29 cellular contexts compared by ENCODE assay signal in the genomic region with DNA sequence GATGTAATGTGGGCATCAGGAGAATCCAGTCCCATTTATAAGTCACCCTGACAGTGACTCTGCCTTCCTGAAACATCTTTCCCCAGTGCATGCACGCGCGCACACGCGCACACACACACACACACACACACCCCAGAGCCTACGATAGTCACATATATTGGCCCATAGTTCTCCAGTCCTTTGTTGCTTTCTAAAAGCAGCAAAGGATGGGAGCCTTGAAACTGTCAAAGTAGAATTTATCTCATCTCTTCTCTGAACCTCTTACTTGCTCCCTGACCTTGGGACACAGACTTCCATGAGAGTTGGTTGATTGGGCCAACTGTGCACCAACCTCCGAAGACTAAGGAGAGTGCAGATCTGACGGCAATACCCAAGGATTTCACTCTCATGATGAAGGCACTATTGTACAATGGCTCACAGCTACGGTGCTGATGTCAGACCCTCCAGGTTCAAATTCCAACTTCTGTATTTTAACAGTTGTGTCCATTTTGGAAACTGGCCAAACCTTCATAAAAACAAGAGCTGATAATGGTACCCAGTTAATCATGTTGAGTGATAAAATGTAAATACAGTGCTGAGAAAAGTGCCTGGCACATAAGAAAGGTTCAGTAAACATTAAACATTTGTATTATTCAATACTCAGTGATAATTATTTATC. TPM values are rescaled to one million over a fixed set of nuclear protein-coding genes. Genes with fewer than 3 reads are reported as not detected.
A peak's percentile ranks its signal among the peaks of the same experiment; 100 is the strongest.
DNase-seq lines count a peak whose midpoint lies in the region; ATAC-seq, FAIRE-seq and TF ChIP-seq lines count a peak whose summit lies in the region.
"Had no signal": no experiment of that assay in that cellular context is flagged by ENCODE, and none has a peak within 500 bp of the region (broad histone marks: within the 10 kb centered on the region; RNA-seq: fewer than 3 reads in every experiment).

No MANE protein-coding gene starts in this region.

- CTCF ChIA-PET in HepG2 (lab: Yijun Ruan, JAX; ENCODE audit: low intra/inter-chr PET ratio, low total read pairs), result no interaction called here

- H3K4me3 ChIP-seq in HepG2 (replicated peaks in 1 of 3; ENCODE audit: insufficient read depth in 1 of 3, low read depth in 2 of 3, low read length in 3 of 3) (no peak overlapping the region), right lobe of liver (no peak overlapping the region), lower lobe of right lung (no peak overlapping the region), spleen (no peak overlapping the region)
- H3K4me3 ChIP-seq: GM23338, mucosa of descending colon, suprapubic skin had no signal

- H3K27me3 ChIP-seq in HepG2 (ENCODE audit: control insufficient read depth in 1 of 2, insufficient read depth in 2 of 2, low read length in 2 of 2) (no peaks in the 10 kb centered on the region), right lobe of liver (no peaks in the 10 kb centered on the region), lower lobe of right lung (ENCODE audit: low read depth) (no peaks in the 10 kb centered on the region), spleen (replicated peaks in 1 of 7) (peaks cover 0 to 7% (median 0%) of the 10 kb centered on the region in 7 donors)
- H3K27me3 ChIP-seq: suprapubic skin had no signal

- ATAC-seq in HepG2 (no peak), right lobe of liver (no peak), lower lobe of right lung (no peak)
- ATAC-seq: activated naive CD4-positive, alpha-beta T cell treated with anti-CD3 and anti-CD28 coated beads, Interleukin-2, amount 50 U/mL, for 72 hours; activated T-cell treated with anti-CD3 and anti-CD28 coated beads, Interleukin-2, amount 50 U/mL, for 72 hours; GM23338; mucosa of descending colon; Right ventricle myocardium inferior had no signal

- DNase-seq in HepG2 (ENCODE audit: low spot score) (peak; percentile 19), right lobe of liver (no peak), NCI-H2081 treated with DMSO at 0.1 percent for 48 hours (lab: John Stamatoyannopoulos, UW) (peak; percentile 68), amniotic epithelial cell (ENCODE audit: low read depth) (peak; percentile 11), lower lobe of right lung (no peak), DMS79 (lab: John Stamatoyannopoulos, UW) (no peak), NCI-H1694 treated with DMSO at 0.1 percent for 48 hours (lab: John Stamatoyannopoulos, UW) (no peak), spleen (no peak)
- DNase-seq: activated T-cell treated with anti-CD3 and anti-CD28 coated beads, Interleukin-2, amount 50 U/mL, for 72 hours; Caco-2; hypothalamus; islet precursor cell; mucosa of descending colon; NCI-H187 treated with DMSO at 0.1 percent for 48 hours; NCI-H526; posterior cingulate gyrus; stimulated activated CD4-positive, alpha-beta T cell treated with anti-CD3 and anti-CD28 coated beads, Interleukin-1b, Interleukin-23, amount 100 ng/mL, for 48 hours had no signal

- whole genome bisulfite sequencing in HepG2 (ENCODE audit: low lambda C conversion rate), result 62% methylated on average over 9 of the region's 9 CpGs
- WGBS in right lobe of liver (ENCODE audit: insufficient coverage, low coverage, low lambda C conversion rate, missing lambda C conversion rate), result 65% methylated on average over 4 of the region's 9 CpGs
- WGBS in spleen, 5 donors, result 80 to 90% (median 87%) methylated on average over 9 of the region's 9 CpGs

- H3K4me2 ChIP-seq in HepG2 (ENCODE audit: low read depth, low read length), result no peak overlapping the region
- H3K4me2 ChIP-seq: GM23338 had no signal

- H3K36me3 ChIP-seq in HepG2 (replicated peaks in 1 of 2; ENCODE audit: control insufficient read depth in 1 of 2, insufficient read depth in 2 of 2, low read length in 2 of 2) (no peaks in the 10 kb centered on the region), right lobe of liver (no peaks in the 10 kb centered on the region), lower lobe of right lung (no peaks in the 10 kb centered on the region), spleen (no peaks in the 10 kb centered on the region)
- H3K36me3 ChIP-seq: suprapubic skin had no signal

- in situ Hi-C loops in HepG2 (cut with HindIII; ENCODE audit: extremely low pct_ligation_motif_present, low pct_unique_long_range_greater_than_20kb), result no loop called here

- H3K27ac ChIP-seq in HepG2 (ENCODE audit: extremely low read length, insufficient read depth, low read length) (no peak overlapping the region), right lobe of liver (no peak overlapping the region), lower lobe of right lung (no peak overlapping the region), spleen (no peak overlapping the region)
- H3K27ac ChIP-seq: suprapubic skin had no signal

- H4K20me1 ChIP-seq in HepG2 (ENCODE audit: insufficient read depth, low read length), result no peaks in the 10 kb centered on the region

- intact Hi-C loops in HepG2 (cut with micrococcal nuclease; ENCODE audit: unreplicated experiment), result no loop called here
- intact Hi-C loops in right lobe of liver (cut with DNase I), result no loop called here
- intact Hi-C loops in lower lobe of right lung (cut with DNase I), result no loop called here
- intact Hi-C loops in spleen (cut with DNase I; ENCODE audit: low total_unique reads), result no loop called here

- TF ChIP-seq RAD21 in HepG2 (CRISPR knock-in tag; IDR thresholded peaks at IDR 0.05), result no peak

- H3K9ac ChIP-seq in HepG2 (ENCODE audit: insufficient read depth, low read depth, low read length), result no peak overlapping the region

- FAIRE-seq in HepG2 (lab: Jason Lieb, UNC), result no peak
- FAIRE-seq: frontal cortex, urothelium cell line had no signal

- no peaks in the 10 kb centered on the region for H3K79me2 ChIP-seq in HepG2 (ENCODE audit: insufficient read depth, low read length)

- H2AFZ ChIP-seq in HepG2 (ENCODE audit: low read length), result no peak overlapping the region
- H2AFZ ChIP-seq: GM23338 had no signal

- H3K9me3 ChIP-seq in HepG2 (ENCODE audit: low read length), result no peaks in the 10 kb centered on the region
- no peaks in the 10 kb centered on the region for H3K9me3 ChIP-seq in right lobe of liver
- no peaks in the 10 kb centered on the region for H3K9me3 ChIP-seq in lower lobe of right lung
- H3K9me3 ChIP-seq in spleen, result no peaks in the 10 kb centered on the region
- H3K9me3 ChIP-seq: Caco-2, mucosa of descending colon, suprapubic skin had no signal

- TF ChIP-seq POLR2A in HepG2 (IDR thresholded peaks at IDR 0.05; ENCODE audit: insufficient read depth in 1 of 2, low read depth in 2 of 2, low read length in 2 of 2) (no peak), right lobe of liver (IDR thresholded peaks at IDR 0.05) (no peak), spleen (IDR thresholded peaks at IDR 0.05) (no peak)

- H3K4me1 ChIP-seq in HepG2 (ENCODE audit: insufficient read depth, low read length), result no peaks in the 10 kb centered on the region
- no peaks in the 10 kb centered on the region for H3K4me1 ChIP-seq in right lobe of liver
- H3K4me1 ChIP-seq in lower lobe of right lung, result no peaks in the 10 kb centered on the region
- no peaks in the 10 kb centered on the region for H3K4me1 ChIP-seq in spleen
- H3K4me1 ChIP-seq: Caco-2, suprapubic skin had no signal

- TF ChIP-seq CTCF in HepG2 (CRISPR knock-in tag; IDR thresholded peaks at IDR 0.05) (no peak), right lobe of liver (IDR thresholded peaks at IDR 0.05) (no peak), lower lobe of right lung (IDR thresholded peaks at IDR 0.05) (no peak), spleen (IDR thresholded peaks at IDR 0.05 in 8 of 11, conservative IDR thresholded peaks at IDR 0.05 in 3 of 11) (no peak)

- no peak for TF ChIP-seq EP300 in HepG2 (IDR thresholded peaks at IDR 0.05; ENCODE audit: low read depth in 2 of 2, low read length in 2 of 2)
- no peak for TF ChIP-seq EP300 in HepG2 (CRISPR knock-in tag; IDR thresholded peaks at IDR 0.05; ENCODE audit: borderline replicate concordance)

- POLR2A ChIA-PET in HepG2 (lab: Yijun Ruan, JAX), result no interaction called here

- no TSS peak for BruUV-seq in HepG2 (replicated peaks; lab: Mats Ljungman, UMichigan)

RNA-seq across cellular contexts. Expression of gene CPA3, which starts 8.3 kb away (rescaled TPM):
- total RNA-seq in HepG2 (2016; rRNA removed; fragmentation: Illumina TruSeq; extraction: Trizol) (not detected in 2 replicates), right lobe of liver (under 1 TPM in 5 of 6 experiments, not detected in 1; 0.12 to 0.27 (median 0.22) TPM), lower lobe of right lung (48.6 TPM), spleen (1 to 10 TPM in 2 of 7 donors, under 1 TPM in 3, not detected in 2; 0.25 to 5.6 (median 0.77) TPM)
- total RNA-seq in HepG2 (2016; cell fraction: cytosol; rRNA removed; fragmentation: Illumina TruSeq; extraction: Trizol; ENCODE audit: low read depth), result not detected in 2 replicates
- total RNA-seq in HepG2 (2016; cell fraction: insoluble cytoplasmic fraction; rRNA removed; fragmentation: Illumina TruSeq; extraction: Trizol), result not detected in 2 replicates
- not detected in 2 replicates for total RNA-seq in HepG2 (2016; cell fraction: membrane; rRNA removed; fragmentation: Illumina TruSeq; extraction: Trizol)
- total RNA-seq in HepG2 (2016; cell fraction: nucleus; rRNA removed; fragmentation: Illumina TruSeq; extraction: Trizol), result not detected in 2 replicates
- polyA plus RNA-seq in HepG2 (2011; rRNA removed) (not detected in 2 replicates), spleen (under 1 TPM in 2 of 3 donors, not detected in 1; 0.06 TPM)
- not detected in 2 replicates for polyA plus RNA-seq in HepG2 (2011; cell fraction: cytosol; rRNA removed)
- polyA plus RNA-seq in HepG2 (2011; cell fraction: nucleus; rRNA removed), result not detected in 2 replicates
- polyA plus RNA-seq in HepG2 (2012), result not detected in 2 replicates
- polyA plus RNA-seq in HepG2 (2016; cell fraction: cytosol; fragmentation: Illumina TruSeq; extraction: Trizol; ENCODE audit: low read depth), result not detected in 2 replicates
- polyA plus RNA-seq in HepG2 (2016; cell fraction: insoluble cytoplasmic fraction; fragmentation: Illumina TruSeq; extraction: Trizol; ENCODE audit: low read depth), result not detected in 2 replicates
- not detected in 2 replicates for polyA plus RNA-seq in HepG2 (2016; cell fraction: membrane; fragmentation: Illumina TruSeq; extraction: Trizol; ENCODE audit: low read depth)
- not detected in 2 replicates for polyA plus RNA-seq in HepG2 (2016; cell fraction: nucleus; fragmentation: Illumina TruSeq; extraction: Trizol; ENCODE audit: insufficient read depth, low read depth)
- polyA minus RNA-seq in HepG2 (2011; rRNA and poly(A)+ RNA removed; ENCODE audit: low replicate concordance), result not detected in 2 replicates
- polyA minus RNA-seq in HepG2 (2011; cell fraction: cytosol; rRNA and poly(A)+ RNA removed), result not detected in 2 replicates
- not detected in 2 replicates for polyA minus RNA-seq in HepG2 (2011; cell fraction: nucleus; rRNA and poly(A)+ RNA removed)
- total RNA-seq: activated T-cell treated with anti-CD3 and anti-CD28 coated beads, Interleukin-2, amount 50 U/mL, for 72 hours; Caco-2; frontal cortex; GM23338; IMR-90; OCI-LY7 had no signal
- polyA plus RNA-seq: GM23338, neural cell had no signal

RNA-seq across cellular contexts. Expression of gene CPB1, which starts 45.8 kb away (rescaled TPM):
- total RNA-seq in HepG2 (2016; rRNA removed; fragmentation: Illumina TruSeq; extraction: Trizol) (not detected in 2 replicates), right lobe of liver (under 1 TPM in 2 of 6 experiments, not detected in 4; 0.31 to 0.44 TPM), lower lobe of right lung (0.83 TPM), spleen (10 to 100 TPM; 11.1 to 58.4 (median 30.7) TPM)
- total RNA-seq in HepG2 (2016; cell fraction: cytosol; rRNA removed; fragmentation: Illumina TruSeq; extraction: Trizol; ENCODE audit: low read depth), result not detected in 2 replicates
- not detected in 2 replicates for total RNA-seq in HepG2 (2016; cell fraction: insoluble cytoplasmic fraction; rRNA removed; fragmentation: Illumina TruSeq; extraction: Trizol)
- total RNA-seq in HepG2 (2016; cell fraction: membrane; rRNA removed; fragmentation: Illumina TruSeq; extraction: Trizol), result not detected in 2 replicates
- not detected in 2 replicates for total RNA-seq in HepG2 (2016; cell fraction: nucleus; rRNA removed; fragmentation: Illumina TruSeq; extraction: Trizol)
- polyA plus RNA-seq in HepG2 (2011; rRNA removed) (not detected in 2 replicates), spleen (1 to 10 TPM in 2 of 3 donors, under 1 TPM in 1; 0.43 to 7.8 (median 3.1) TPM)
- not detected in 2 replicates for polyA plus RNA-seq in HepG2 (2011; cell fraction: cytosol; rRNA removed)
- not detected in 2 replicates for polyA plus RNA-seq in HepG2 (2011; cell fraction: nucleus; rRNA removed)
- polyA plus RNA-seq in HepG2 (2012), result not detected in 2 replicates
- polyA plus RNA-seq in HepG2 (2016; cell fraction: cytosol; fragmentation: Illumina TruSeq; extraction: Trizol; ENCODE audit: low read depth), result not detected in 2 replicates
- not detected in 2 replicates for polyA plus RNA-seq in HepG2 (2016; cell fraction: insoluble cytoplasmic fraction; fragmentation: Illumina TruSeq; extraction: Trizol; ENCODE audit: low read depth)
- polyA plus RNA-seq in HepG2 (2016; cell fraction: membrane; fragmentation: Illumina TruSeq; extraction: Trizol; ENCODE audit: low read depth), result not detected in 2 replicates
- not detected in 2 replicates for polyA plus RNA-seq in HepG2 (2016; cell fraction: nucleus; fragmentation: Illumina TruSeq; extraction: Trizol; ENCODE audit: insufficient read depth, low read depth)
- not detected in 2 replicates for polyA minus RNA-seq in HepG2 (2011; rRNA and poly(A)+ RNA removed; ENCODE audit: low replicate concordance)
- polyA minus RNA-seq in HepG2 (2011; cell fraction: cytosol; rRNA and poly(A)+ RNA removed), result not detected in 2 replicates
- polyA minus RNA-seq in HepG2 (2011; cell fraction: nucleus; rRNA and poly(A)+ RNA removed), result not detected in 2 replicates
- total RNA-seq: activated naive CD4-positive, alpha-beta T cell treated with anti-CD3 and anti-CD28 coated beads, Interleukin-2, amount 50 U/mL, for 72 hours; activated T-cell treated with anti-CD3 and anti-CD28 coated beads, Interleukin-2, amount 50 U/mL, for 72 hours; Caco-2; cerebellum; frontal cortex; GM23338; IMR-90; M059J; OCI-LY7; Right ventricle myocardium inferior; suprapubic skin had no signal
- polyA plus RNA-seq: BJ, GM23338, IMR-90 had no signal

Comparison
In these comparisons a context has a peak if more than half of its experiments do, and no peak if none do; other contexts are left out.
1. DNase-seq: peak in HepG2 (single experiment), NCI-H2081 treated with DMSO at 0.1 percent for 48 hours (single experiment) and amniotic epithelial cell (single experiment); none in right lobe of liver (0 of 3), lower lobe of right lung (single experiment), DMS79 (single experiment), NCI-H1694 treated with DMSO at 0.1 percent for 48 hours (single experiment) and spleen (single experiment).